In genomic region chr6:24716602-24717148, GRCh38 we compare ENCODE assay signal across 8 cellular contexts. TPM values are rescaled to one million over a fixed set of nuclear protein-coding genes. Genes with fewer than 3 reads are reported as not detected.
A peak's percentile ranks its signal among the peaks of the same experiment; 100 is the strongest.
DNase-seq lines count a peak whose midpoint lies in the region; ATAC-seq and TF ChIP-seq lines count a peak whose summit lies in the region.
"Not testable (repeated sequence)": the region's sequence is repeated elsewhere in the genome, so short reads cannot be mapped to it uniquely, and the experiment has no call there.

No MANE protein-coding gene starts in this region.

- H4K20me1 ChIP-seq in smooth muscle cell (ENCODE audit: low read depth) = peaks cover 81% of the 10 kb centered on the region

- peaks cover 70 to 79% (median 76%) of the 10 kb centered on the region in 3 donors for H3K4me1 Mint-ChIP-seq in T-cell
- peaks cover 74% of the 10 kb centered on the region for H3K4me1 Mint-ChIP-seq in activated naive CD8-positive, alpha-beta T cell (ENCODE audit: low read depth)
- H3K4me1 Mint-ChIP-seq in effector memory CD8-positive, alpha-beta T cell (ENCODE audit: low read depth in 2 of 2) = peaks cover 46 to 79% of the 10 kb centered on the region in 2 donors
- H3K4me1 Mint-ChIP-seq in nephron progenitor cell = peaks cover 45% of the 10 kb centered on the region

- H3K36me3 ChIP-seq in HAP-1 (replicated peaks) (peaks cover 68% of the 10 kb centered on the region), iPS-15b (ENCODE audit: control insufficient read depth, insufficient read depth, low read length) (peaks cover 20% of the 10 kb centered on the region), smooth muscle cell (ENCODE audit: low read depth) (peaks cover 19% of the 10 kb centered on the region)

- peaks cover 20% of the 10 kb centered on the region for H3F3A ChIP-seq in smooth muscle cell (ENCODE audit: low read depth)

- peaks cover 88% of the 10 kb centered on the region for H3K79me2 ChIP-seq in smooth muscle cell (ENCODE audit: low read depth)

- H3K9me3 Mint-ChIP-seq in T-cell; activated naive CD8-positive, alpha-beta T cell (ENCODE audit: low read depth); effector memory CD8-positive, alpha-beta T cell; nephron progenitor cell: not testable (repeated sequence)

- H3K4me3 ChIP-seq in AG04449 (ENCODE audit: low read depth, low read length) (peak overlapping the region; percentile 91), HAP-1 (peak overlapping the region; percentile 99), iPS-15b (ENCODE audit: low read depth, low read length) (peak overlapping the region; percentile 89), smooth muscle cell (peak overlapping the region; percentile 97)

- H3K36me3 Mint-ChIP-seq in T-cell (peaks cover 55% of the 10 kb centered on the region), nephron progenitor cell (ENCODE audit: low read depth) (peaks cover 70% of the 10 kb centered on the region)
- H3K36me3 Mint-ChIP-seq in activated naive CD8-positive, alpha-beta T cell = peaks cover 27% of the 10 kb centered on the region
- peaks cover 99% of the 10 kb centered on the region for H3K36me3 Mint-ChIP-seq in effector memory CD8-positive, alpha-beta T cell (ENCODE audit: insufficient read depth)

- H3K4me1 ChIP-seq in HAP-1 (peaks cover 12% of the 10 kb centered on the region), smooth muscle cell (ENCODE audit: low read depth) (peaks cover 27% of the 10 kb centered on the region)
- H3K4me1 ChIP-seq in iPS-15b (ENCODE audit: control insufficient read depth, insufficient read depth, low read length) = not testable (repeated sequence)

- H3K27me3 ChIP-seq in HAP-1 (ENCODE audit: low read depth); iPS-15b (ENCODE audit: control insufficient read depth, insufficient read depth, low read length); smooth muscle cell (ENCODE audit: low read depth): not testable (repeated sequence)

- 92% methylated on average over 7 of the region's 7 CpGs for WGBS in smooth muscle cell (ENCODE audit: low lambda C conversion rate)

- not testable (repeated sequence) for DNase-seq in AG04449 (ENCODE audit: low read depth, low spot score); HAP-1 (ENCODE audit: low spot score in 2 of 2); T-cell; effector memory CD8-positive, alpha-beta T cell; nephron progenitor cell; smooth muscle cell (lab: John Stamatoyannopoulos, UW; ENCODE audit: unreplicated experiment)

- H3K4me3 Mint-ChIP-seq in T-cell = peak overlapping the region; percentile 81 to 100 (median 92)
- peak overlapping the region; percentile 97 for H3K4me3 Mint-ChIP-seq in activated naive CD8-positive, alpha-beta T cell
- peak overlapping the region; percentile 99 to 100 for H3K4me3 Mint-ChIP-seq in effector memory CD8-positive, alpha-beta T cell
- H3K4me3 Mint-ChIP-seq in nephron progenitor cell = peak overlapping the region; percentile 96

- in situ Hi-C loops in HAP-1 (cut with MboI; ENCODE audit: low sequenced_read_pairs) = not testable (repeated sequence)

- POLR2A ChIA-PET in AG04449 (lab: Yijun Ruan, JAX) = interaction anchor here (1.0 kb wide), 1 partner anchor 13 kb away, joined by 4 read pairs; no protein-coding TSS in a partner anchor
- POLR2A ChIA-PET in T-cell (lab: Charles Lee) = not testable (repeated sequence)

- not testable (repeated sequence) for H2AFZ ChIP-seq in smooth muscle cell (ENCODE audit: low read depth)

- not testable (repeated sequence) for ATAC-seq in T-cell (replicated peaks in 1 of 4); effector memory CD8-positive, alpha-beta T cell (replicated peaks)

- not testable (repeated sequence) for TF ChIP-seq CTCF in AG04449 (IDR thresholded peaks at IDR 0.05; ENCODE audit: insufficient read depth, low read length, missing control alignments); nephron progenitor cell (IDR thresholded peaks at IDR 0.05); smooth muscle cell (IDR thresholded peaks at IDR 0.05; ENCODE audit: borderline replicate concordance, insufficient read depth, poor library complexity, severe bottlenecking)

- H3K9me3 ChIP-seq in HAP-1; iPS-15b (ENCODE audit: control insufficient read depth, insufficient read depth, low read length); smooth muscle cell (replicated peaks; ENCODE audit: low read depth): not testable (repeated sequence)

- peak overlapping the region; percentile 90 for H3K4me2 ChIP-seq in smooth muscle cell

- peak overlapping the region; percentile 6 to 67 for H3K27ac Mint-ChIP-seq in T-cell
- peak overlapping the region; percentile 100 for H3K27ac Mint-ChIP-seq in activated naive CD8-positive, alpha-beta T cell
- peak overlapping the region; percentile 100 for H3K27ac Mint-ChIP-seq in effector memory CD8-positive, alpha-beta T cell
- not testable (repeated sequence) for H3K27ac Mint-ChIP-seq in nephron progenitor cell

- CTCF ChIA-PET in AG04449 (lab: Yijun Ruan, JAX) = interaction anchor here (0.8 to 0.9 kb wide), 2 partner anchors 20 to 354 kb away, joined by 3 read pairs; no protein-coding TSS in a partner anchor
- CTCF ChIA-PET in T-cell (lab: Charles Lee) = not testable (repeated sequence)

- H3K9ac ChIP-seq in iPS-15b (ENCODE audit: low read depth, low read length); smooth muscle cell (ENCODE audit: low read depth): not testable (repeated sequence)

- not testable (repeated sequence) for H3K27me3 Mint-ChIP-seq in T-cell; activated naive CD8-positive, alpha-beta T cell; effector memory CD8-positive, alpha-beta T cell; nephron progenitor cell (ENCODE audit: low read depth, poor library complexity)

- peak overlapping the region; percentile 89 for H3K27ac ChIP-seq in smooth muscle cell (ENCODE audit: low read depth)

RNA-seq across cellular contexts. Expression of gene C6orf62, which starts 2.3 kb away (rescaled TPM):
- total RNA-seq in T-cell (100 to 1,000 TPM; 114 to 146 (median 135) TPM), smooth muscle cell (61.4 and 79.1 TPM in 2 replicates)
- 32.4 and 33.1 TPM in 2 replicates for polyA plus RNA-seq in smooth muscle cell

RNA-seq across cellular contexts. Expression of gene ACOT13, which starts 49.8 kb away (rescaled TPM):
- 10 to 100 TPM in 2 of 5 donors, 1 to 10 TPM in 3; 4.2 to 10.9 (median 9.5) TPM for total RNA-seq in T-cell
- 7.3 and 14.0 TPM in 2 replicates for total RNA-seq in smooth muscle cell
- polyA plus RNA-seq in smooth muscle cell = 35.2 and 43.7 TPM in 2 replicates

RNA-seq across cellular contexts. Expression of gene TDP2, which starts 50.0 kb away (rescaled TPM):
- total RNA-seq in T-cell (10 to 100 TPM; 45.7 to 56.5 (median 50.8) TPM), smooth muscle cell (13.0 and 27.9 TPM in 2 replicates)
- 15.9 and 16.2 TPM in 2 replicates for polyA plus RNA-seq in smooth muscle cell

RNA-seq across cellular contexts. Expression of gene GMNN, which starts 58.1 kb away (rescaled TPM):
- total RNA-seq in T-cell = 10 to 100 TPM in 2 of 5 donors, 1 to 10 TPM in 3; 5.7 to 12.3 (median 6.1) TPM
- 31.8 and 42.5 TPM in 2 replicates for total RNA-seq in smooth muscle cell
- 36.7 and 46.4 TPM in 2 replicates for polyA plus RNA-seq in smooth muscle cell
